In genomic region chr10:33489606-33490176, GRCh38 we compare ENCODE assay signal across 21 cellular contexts.
"Had no signal": no experiment of that assay in that cellular context is flagged by ENCODE, and none has a peak within 500 bp of the region (broad histone marks: within the 10 kb centered on the region; RNA-seq: fewer than 3 reads in every experiment).

No MANE protein-coding gene starts in this region.

- H3K4me3 ChIP-seq: cardiac muscle cell, hepatocyte, lower lobe of right lung, SK-N-MC, upper lobe of left lung had no signal

- H3K36me3 ChIP-seq: cardiac muscle cell, lower lobe of right lung, upper lobe of left lung had no signal

- H3K9me3 ChIP-seq: lower lobe of right lung, upper lobe of left lung had no signal

- H3K27me3 ChIP-seq: cardiac muscle cell, hepatocyte, upper lobe of left lung had no signal

- H3K4me3 Mint-ChIP-seq: activated CD4-positive, alpha-beta memory T cell treated with anti-CD3 and anti-CD28 coated beads, Interleukin-2, amount 10 ng/mL, durations not matched to agents 7 days and 5 days; activated CD8-positive, alpha-beta memory T cell treated with anti-CD3 and anti-CD28 coated beads, Interleukin-2, amount 10 ng/mL, durations not matched to agents 7 days and 5 days; activated naive CD8-positive, alpha-beta T cell treated with anti-CD3 and anti-CD28 coated beads for 36 hours; nephron progenitor cell had no signal

- DNase-seq: activated CD4-positive, alpha-beta memory T cell treated with anti-CD3 and anti-CD28 coated beads, Interleukin-2, amount 10 ng/mL, durations not matched to agents 7 days and 5 days; activated CD4-positive, alpha-beta T cell treated with anti-CD3 and anti-CD28 coated beads for 48 hours; activated CD4-positive, CD25-positive, alpha-beta regulatory T cell; activated CD8-positive, alpha-beta memory T cell treated with anti-CD3 and anti-CD28 coated beads, Interleukin-2, amount 10 ng/mL, durations not matched to agents 7 days and 5 days; activated naive CD4-positive, alpha-beta T cell; activated naive CD8-positive, alpha-beta T cell treated with anti-CD3 and anti-CD28 coated beads for 36 hours; amniotic stem cell; dermis blood vessel endothelial cell; left cardiac atrium; lower lobe of right lung; nephron progenitor cell; occipital lobe; posterior cingulate gyrus; stimulated activated CD4-positive, alpha-beta T cell treated with anti-CD3 and anti-CD28 coated beads, Interleukin-2, amount 100 ng/mL, for 24 hours; stimulated activated naive CD4-positive, alpha-beta T cell treated with Interleukin-2 at 50 U/mL for 16 hours; T-helper 1 cell; T-helper 9 cell; upper lobe of left lung had no signal

- H3K9me3 Mint-ChIP-seq: activated naive CD8-positive, alpha-beta T cell treated with anti-CD3 and anti-CD28 coated beads for 36 hours had no signal

- H3K36me3 Mint-ChIP-seq: activated CD8-positive, alpha-beta memory T cell treated with anti-CD3 and anti-CD28 coated beads, Interleukin-2, amount 10 ng/mL, durations not matched to agents 7 days and 5 days; activated naive CD8-positive, alpha-beta T cell treated with anti-CD3 and anti-CD28 coated beads for 36 hours had no signal

- H3K27ac Mint-ChIP-seq: activated CD4-positive, alpha-beta memory T cell treated with anti-CD3 and anti-CD28 coated beads, Interleukin-2, amount 10 ng/mL, durations not matched to agents 7 days and 5 days; activated CD8-positive, alpha-beta memory T cell treated with anti-CD3 and anti-CD28 coated beads, Interleukin-2, amount 10 ng/mL, durations not matched to agents 7 days and 5 days; activated naive CD8-positive, alpha-beta T cell treated with anti-CD3 and anti-CD28 coated beads for 36 hours; nephron progenitor cell had no signal

- H3K27ac ChIP-seq: cardiac muscle cell, hepatocyte, lower lobe of right lung, SK-N-MC, upper lobe of left lung had no signal
